In genomic region chr2:71778514-71779305, GRCh38 we compare ENCODE assay signal across 10 cellular contexts.
DNase-seq lines count a peak whose midpoint lies in the region; ATAC-seq, FAIRE-seq and TF ChIP-seq lines count a peak whose summit lies in the region.
"Had no signal": no experiment of that assay in that cellular context is flagged by ENCODE, and none has a peak within 500 bp of the region (broad histone marks: within the 10 kb centered on the region; RNA-seq: fewer than 3 reads in every experiment).

No MANE protein-coding gene starts in this region.

- peak; percentile 36 for TF ChIP-seq CTCF in AG04449 (IDR thresholded peaks at IDR 0.05; ENCODE audit: insufficient read depth, low read length, missing control alignments)
- no peak for TF ChIP-seq CTCF in HEK293 (tag by site-specific recombination; IDR thresholded peaks at IDR 0.05)
- peak; percentile 11 for TF ChIP-seq CTCF in astrocyte (IDR thresholded peaks at IDR 0.05; ENCODE audit: insufficient read depth, low read depth, low read length)

- H3K36me3 ChIP-seq in HEK293 (ENCODE audit: control insufficient read depth in 2 of 2, insufficient read depth in 1 of 2, low read length in 2 of 2) (no peaks in the 10 kb centered on the region), astrocyte (ENCODE audit: insufficient read depth, low read length) (no peaks in the 10 kb centered on the region)

- H3K79me2 ChIP-seq in astrocyte (ENCODE audit: insufficient read depth, low read length): no peaks in the 10 kb centered on the region

- no peaks in the 10 kb centered on the region for H3K4me1 ChIP-seq in HEK293 (ENCODE audit: control insufficient read depth, insufficient read depth, low read length)
- H3K4me1 ChIP-seq in astrocyte (ENCODE audit: insufficient read depth, low read length): peaks cover 12% of the 10 kb centered on the region

- H3K9me3 ChIP-seq in HEK293 (ENCODE audit: control insufficient read depth, insufficient read depth, low read depth, low read length): no peaks in the 10 kb centered on the region
- no peaks in the 10 kb centered on the region for H3K9me3 ChIP-seq in astrocyte (ENCODE audit: insufficient read depth, low read depth, low read length)

- peak overlapping the region; percentile 62 for H2AFZ ChIP-seq in astrocyte (ENCODE audit: low read depth, low read length)

- H3K4me1 Mint-ChIP-seq in astrocyte (ENCODE audit: low read depth, unreplicated experiment): peaks cover 9% of the 10 kb centered on the region

- no peak for ATAC-seq in HG03039 (IDR thresholded peaks at IDR 0.05; ENCODE audit: unreplicated experiment)

- no peak overlapping the region for H3K4me3 Mint-ChIP-seq in astrocyte (ENCODE audit: unreplicated experiment)

- H3K9ac ChIP-seq in astrocyte (ENCODE audit: low read length): peak overlapping the region; percentile 31

- H3K27ac ChIP-seq in HEK293 (ENCODE audit: extremely low read depth, low read depth, low read length): no peak overlapping the region
- H3K27ac ChIP-seq in astrocyte (ENCODE audit: low read depth, low read length): no peak overlapping the region
- H3K27ac ChIP-seq: HL-60 had no signal

- no peaks in the 10 kb centered on the region for H4K20me1 ChIP-seq in astrocyte (ENCODE audit: insufficient read depth, low read length)

- H3K4me3 ChIP-seq in AG04449 (ENCODE audit: low read depth, low read length) (no peak overlapping the region), HEK293 (ENCODE audit: low read depth, low read length) (no peak overlapping the region), astrocyte (ENCODE audit: insufficient read depth, low read depth, low read length) (no peak overlapping the region)
- H3K4me3 ChIP-seq: dorsolateral prefrontal cortex had no signal

- peaks cover 4% of the 10 kb centered on the region for H3K9me3 Mint-ChIP-seq in astrocyte (ENCODE audit: unreplicated experiment)

- H3K36me3 Mint-ChIP-seq in astrocyte (ENCODE audit: low read depth, unreplicated experiment): no peaks in the 10 kb centered on the region

- no peak overlapping the region for H3K27ac Mint-ChIP-seq in astrocyte (ENCODE audit: unreplicated experiment)

- peaks cover 9% of the 10 kb centered on the region for H3K27me3 ChIP-seq in astrocyte (ENCODE audit: insufficient read depth, low read length)

- H3K27me3 Mint-ChIP-seq in astrocyte (ENCODE audit: low read depth, unreplicated experiment): peaks cover 61% of the 10 kb centered on the region

- POLR2A ChIA-PET in AG04449 (lab: Yijun Ruan, JAX) (no interaction called here), HEK293 (lab: Yijun Ruan, JAX) (no interaction called here)

- peak overlapping the region; percentile 43 for H3K4me2 ChIP-seq in astrocyte (ENCODE audit: low read length)

- FAIRE-seq in astrocyte (lab: Jason Lieb, UNC): no peak

- CTCF ChIA-PET in AG04449 (lab: Yijun Ruan, JAX): interaction anchor here (0.8 to 16.5 kb wide), 14 partner anchors 9 to 801 kb away, joined by 3 to 196 read pairs (median 4); no protein-coding TSS in a partner anchor
- CTCF ChIA-PET in HEK293 (lab: Yijun Ruan, JAX): interaction anchor here (0.6 to 1.7 kb wide), 5 partner anchors 19 to 941 kb away, joined by 3 to 8 read pairs (median 3); no protein-coding TSS in a partner anchor

- DNase-seq in AG04449 (ENCODE audit: low read depth, low spot score) (no peak), astrocyte (ENCODE audit: low read depth) (no peak), islet precursor cell (peak; percentile 37), T1000 (lab: John Stamatoyannopoulos, UW) (no peak), NCI-H82 (lab: John Stamatoyannopoulos, UW) (no peak), anterior cingulate cortex (lab: John Stamatoyannopoulos, UW) (no peak)

TF ChIP-seq in HEK293, 187 proteins besides CTCF, POLR2A, EP300 and RAD21:
- no peak for TF ChIP-seq ELK4 (IDR thresholded peaks at IDR 0.05; ENCODE audit: borderline replicate concordance, low read depth, low read length)
- peak; percentile 15; the same call in 1 of the 2 replicates for TF ChIP-seq ZNF654 (tag by site-specific recombination; IDR thresholded peaks at IDR 0.05; ENCODE audit: low read depth)
